ENCODE assay signal across 11 cellular contexts in genomic region chr2:14516844-14517243, GRCh38.
DNase-seq lines count a peak whose midpoint lies in the region; ATAC-seq and TF ChIP-seq lines count a peak whose summit lies in the region.
"Had no signal": no experiment of that assay in that cellular context is flagged by ENCODE, and none has a peak within 500 bp of the region (broad histone marks: within the 10 kb centered on the region; RNA-seq: fewer than 3 reads in every experiment).

No MANE protein-coding gene starts in this region.

- DNase-seq in Ammon's horn (ENCODE audit: low spot score) (peak; percentile 8), PC-9 (peak in 1 of 2 experiments; percentile 77), fibroblast of pulmonary artery (ENCODE audit: low read depth) (peak; percentile 29), heart right ventricle (no peak), ovary (no peak), NCI-H1436 (lab: John Stamatoyannopoulos, UW) (no peak)
- DNase-seq: activated CD8-positive, alpha-beta memory T cell treated with anti-CD3 and anti-CD28 coated beads for 24 hours; CD4-positive, alpha-beta memory T cell had no signal

- H2AFZ ChIP-seq in PC-9, result no peak overlapping the region

- no peak overlapping the region for H3K4me3 ChIP-seq in PC-9
- H3K4me3 ChIP-seq in fibroblast of pulmonary artery (replicated peaks; ENCODE audit: low read depth, low read length), result no peak overlapping the region
- H3K4me3 ChIP-seq in heart right ventricle, result no peak overlapping the region
- H3K4me3 ChIP-seq in ovary, result no peak overlapping the region
- H3K4me3 ChIP-seq: gastroesophageal sphincter had no signal

- no peaks in the 10 kb centered on the region for H3K79me2 ChIP-seq in PC-9 (ENCODE audit: low read depth)

- no TSS peak for BruUV-seq in PC-9 (replicated peaks; lab: Mats Ljungman, UMichigan)

- TF ChIP-seq CTCF in PC-9 (conservative IDR thresholded peaks at IDR 0.05) (no peak), fibroblast of pulmonary artery (IDR thresholded peaks at IDR 0.05; ENCODE audit: low read length, missing control alignments) (no peak), heart right ventricle (IDR thresholded peaks at IDR 0.05) (no peak), ovary (IDR thresholded peaks at IDR 0.05) (no peak)

- H3K4me1 ChIP-seq in PC-9 (replicated peaks; ENCODE audit: insufficient read depth) (0 out of 2 replicates have a peak, but pooled peaks cover 4% of the 10 kb centered on the region), heart right ventricle (no peaks in the 10 kb centered on the region), ovary (ENCODE audit: insufficient read depth) (no peaks in the 10 kb centered on the region)
- H3K4me1 ChIP-seq: gastroesophageal sphincter had no signal

- CTCF ChIA-PET in PC-9 (lab: Charles Lee), result no interaction called here

- intact Hi-C loops in PC-9 (cut with micrococcal nuclease; ENCODE audit: unreplicated experiment), result no loop called here
- intact Hi-C loops in heart right ventricle (cut with DNase I), result no loop called here
- intact Hi-C loops in ovary (cut with DNase I), result no loop called here

- H3K9me3 ChIP-seq in PC-9 (ENCODE audit: insufficient read depth, low read depth) (no peaks in the 10 kb centered on the region), heart right ventricle (no peaks in the 10 kb centered on the region), ovary (no peaks in the 10 kb centered on the region)
- H3K9me3 ChIP-seq: gastroesophageal sphincter had no signal

- POLR2A ChIA-PET in PC-9 (lab: Charles Lee; ENCODE audit: unreplicated experiment), result interaction anchor here (0.7 kb wide), 1 partner anchor 1068 kb away, joined by 19 read pairs; no protein-coding TSS in a partner anchor

- no peak for TF ChIP-seq POLR2A in ovary (IDR thresholded peaks at IDR 0.05)

- no peak overlapping the region for H3K4me2 ChIP-seq in PC-9

- peak overlapping the region; percentile 36; the same call in 1 of the 2 replicates for H3K27ac ChIP-seq in PC-9
- H3K27ac ChIP-seq in heart right ventricle, result no peak overlapping the region
- no peak overlapping the region for H3K27ac ChIP-seq in ovary
- H3K27ac ChIP-seq: gastroesophageal sphincter had no signal

- WGBS in heart right ventricle, 2 donors, result 80 to 85% methylated on average over 1 of the region's 1 CpG
- 88 to 92% (median 89%) methylated on average over 1 of the region's 1 CpG for WGBS in ovary, 3 donors

- H4K20me1 ChIP-seq in PC-9 (ENCODE audit: insufficient read depth), result no peaks in the 10 kb centered on the region

- no peaks in the 10 kb centered on the region for H3K36me3 ChIP-seq in PC-9 (ENCODE audit: low read depth)
- no peaks in the 10 kb centered on the region for H3K36me3 ChIP-seq in heart right ventricle
- H3K36me3 ChIP-seq in ovary, result no peaks in the 10 kb centered on the region
- H3K36me3 ChIP-seq: gastroesophageal sphincter had no signal

- no peak for TF ChIP-seq EP300 in ovary (IDR thresholded peaks at IDR 0.05)

- H3K27me3 ChIP-seq in PC-9 (ENCODE audit: insufficient read depth, low read depth) (no peaks in the 10 kb centered on the region), heart right ventricle (no peaks in the 10 kb centered on the region), ovary (no peaks in the 10 kb centered on the region)
- H3K27me3 ChIP-seq: gastroesophageal sphincter had no signal

- no peaks in the 10 kb centered on the region for H3K9me2 ChIP-seq in PC-9 (ENCODE audit: insufficient read depth)

- ATAC-seq in HG02852 (IDR thresholded peaks at IDR 0.05; ENCODE audit: unreplicated experiment) (peak; percentile 72), heart right ventricle (no peak), HG02759 (IDR thresholded peaks at IDR 0.05; ENCODE audit: unreplicated experiment) (no peak)
- ATAC-seq: gastroesophageal sphincter had no signal

- peaks cover 7% of the 10 kb centered on the region; the same call in 1 of the 2 replicates for H3F3A ChIP-seq in PC-9 (ENCODE audit: insufficient read depth, low read depth)

Comparison
In these comparisons a context has a peak if more than half of its experiments do, and no peak if none do; other contexts are left out.
1. DNase-seq: peak in Ammon's horn (single experiment) and fibroblast of pulmonary artery (single experiment); none in heart right ventricle (0 of 2), ovary (0 of 5) and NCI-H1436 (single experiment).